In the genomic region with DNA sequence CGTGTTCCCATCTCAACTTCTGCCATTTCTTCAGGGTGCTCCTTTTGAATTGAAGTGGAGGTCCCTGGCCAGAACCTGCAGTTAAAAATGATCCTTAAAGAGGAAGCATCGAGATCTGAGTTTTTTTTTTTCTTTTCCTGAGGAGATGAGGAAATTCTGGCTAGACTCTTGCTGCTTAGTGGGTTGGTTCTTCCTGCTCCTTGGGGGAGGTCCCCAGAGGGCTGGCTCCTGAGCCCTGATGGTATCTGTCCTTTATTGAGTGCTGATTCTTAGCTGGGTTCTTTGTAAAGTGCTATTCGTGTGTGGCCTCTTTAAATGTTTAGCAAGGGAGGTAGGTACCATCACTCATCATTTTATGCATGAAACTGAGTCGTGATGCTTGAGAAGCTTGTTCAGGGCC, we compare ENCODE assay signal across 22 cellular contexts. TPM values are rescaled to one million over a fixed set of nuclear protein-coding genes. Genes with fewer than 3 reads are reported as not detected.
A peak's percentile ranks its signal among the peaks of the same experiment; 100 is the strongest.
DNase-seq lines count a peak whose midpoint lies in the region; ATAC-seq and TF ChIP-seq lines count a peak whose summit lies in the region.
"Had no signal": no experiment of that assay in that cellular context is flagged by ENCODE, and none has a peak within 500 bp of the region (broad histone marks: within the 10 kb centered on the region; RNA-seq: fewer than 3 reads in every experiment).

No MANE protein-coding gene starts in this region.

- no peak overlapping the region for H3K4me3 Mint-ChIP-seq in GM23338
- H3K4me3 Mint-ChIP-seq: CD4-positive, CD25-positive, alpha-beta regulatory T cell; nephron progenitor cell; T-helper 2 cell treated with Interferon-gamma antibody and Interleukin-4, amounts not matched to agents 5 μg/mL and 100 μg/mL, for 36 hours had no signal

- ATAC-seq in GM23338 = peak; percentile 41
- ATAC-seq in body of pancreas = no peak
- ATAC-seq in GM18858 (IDR thresholded peaks at IDR 0.05; ENCODE audit: unreplicated experiment) = no peak
- no peak for ATAC-seq in GM21390 (IDR thresholded peaks at IDR 0.05; ENCODE audit: unreplicated experiment)
- ATAC-seq: GM12878 had no signal

- no peaks in the 10 kb centered on the region for H3K36me3 Mint-ChIP-seq in GM23338 (ENCODE audit: low read depth)

- peaks cover 91% of the 10 kb centered on the region for H3K79me2 ChIP-seq in GM23338 (replicated peaks; ENCODE audit: insufficient read depth)

- peaks cover 6% of the 10 kb centered on the region; the same call in 1 of the 2 replicates for H4K20me1 ChIP-seq in GM23338 (replicated peaks; ENCODE audit: insufficient read depth)

- H3K4me2 ChIP-seq in GM23338 = peak overlapping the region; percentile 41; the same call in 1 of the 2 replicates

- peak overlapping the region; percentile 33; the same call in 1 of the 2 replicates for H3K27ac Mint-ChIP-seq in GM23338
- H3K27ac Mint-ChIP-seq: nephron progenitor cell; T-helper 2 cell treated with Interferon-gamma antibody and Interleukin-4, amounts not matched to agents 5 μg/mL and 100 μg/mL, for 36 hours had no signal

- no peaks in the 10 kb centered on the region for H3K27me3 ChIP-seq in GM23338 (ENCODE audit: insufficient read depth)
- no peaks in the 10 kb centered on the region for H3K27me3 ChIP-seq in body of pancreas
- H3K27me3 ChIP-seq: ascending aorta, sigmoid colon, tibial nerve had no signal

- H3K27ac ChIP-seq in GM23338 (ENCODE audit: low read depth) (no peak overlapping the region), body of pancreas (peak overlapping the region in 3 of 4 donors; percentile 70 to 97 (median 80))
- H3K27ac ChIP-seq: ascending aorta, lower lobe of right lung, RWPE1, sigmoid colon, tibial nerve had no signal

- DNase-seq in GM23338 (ENCODE audit: low spot score) (peak; percentile 38), NB4 (ENCODE audit: low read depth) (peak; percentile 34), body of pancreas (peak in 1 of 4 donors; percentile 48), medulla oblongata (ENCODE audit: extremely low spot score) (peak; percentile 30), NCI-H2227 treated with DMSO at 0.1 percent for 48 hours (lab: John Stamatoyannopoulos, UW) (no peak)
- DNase-seq: activated CD4-positive, alpha-beta T cell treated with anti-CD3 and anti-CD28 coated beads, Interleukin-2, amount 50 U/mL, for 4 hours; activated effector memory CD4-positive, alpha-beta T cell treated with anti-CD3 and anti-CD28 coated beads, Interleukin-2, amount 50 U/mL, for 16 hours; CD4-positive, CD25-positive, alpha-beta regulatory T cell; cortex of kidney; lower lobe of right lung; NCI-H1436; NCI-H526 treated with DMSO at 0.1 percent for 48 hours; nephron progenitor cell; sigmoid colon; stimulated activated CD4-positive, alpha-beta T cell treated with anti-CD3 and anti-CD28 coated beads, Interleukin-4, amount 100 ng/mL, for 1 hour had no signal

- H3K4me3 ChIP-seq in GM23338 (no peak overlapping the region), NB4 (ENCODE audit: low read depth, low read length) (no peak overlapping the region), body of pancreas (no peak overlapping the region)
- H3K4me3 ChIP-seq: ascending aorta, GM12878, lower lobe of right lung, sigmoid colon, tibial nerve had no signal

- H2AFZ ChIP-seq in GM23338 = no peak overlapping the region

- H3K4me1 ChIP-seq in GM23338 (ENCODE audit: insufficient read depth) (peaks cover 77% of the 10 kb centered on the region), body of pancreas (peaks cover 90% of the 10 kb centered on the region)

- no peaks in the 10 kb centered on the region for H3K9me3 Mint-ChIP-seq in GM23338
- H3K9me3 Mint-ChIP-seq: nephron progenitor cell; T-helper 2 cell treated with Interferon-gamma antibody and Interleukin-4, amounts not matched to agents 5 μg/mL and 100 μg/mL, for 36 hours had no signal

- TF ChIP-seq POLR2A in NB4 (IDR thresholded peaks at IDR 0.05; ENCODE audit: extremely low read depth, insufficient read length) (no peak), body of pancreas (IDR thresholded peaks at IDR 0.05) (no peak)

- no peaks in the 10 kb centered on the region for H3K9me2 ChIP-seq in GM23338 (ENCODE audit: insufficient read depth)

- no peaks in the 10 kb centered on the region for H3K36me3 ChIP-seq in GM23338 (ENCODE audit: insufficient read depth)
- H3K36me3 ChIP-seq in body of pancreas (replicated peaks in 1 of 2; ENCODE audit: insufficient read depth in 1 of 2, low read depth in 2 of 2) = no peaks in the 10 kb centered on the region
- H3K36me3 ChIP-seq: ascending aorta, lower lobe of right lung, sigmoid colon, tibial nerve had no signal

- H3F3A ChIP-seq in GM23338 (replicated peaks; ENCODE audit: low read depth) = no peaks in the 10 kb centered on the region

- intact Hi-C loops in body of pancreas (cut with DNase I) = no loop called here

- H3K9me3 ChIP-seq in body of pancreas = no peaks in the 10 kb centered on the region
- H3K9me3 ChIP-seq: ascending aorta, lower lobe of right lung, sigmoid colon, tibial nerve had no signal

- peaks cover 5% of the 10 kb centered on the region for H3K27me3 Mint-ChIP-seq in GM23338 (ENCODE audit: insufficient read depth, low read depth, poor library complexity)

- H3K4me1 Mint-ChIP-seq in GM23338 = peaks cover 70% of the 10 kb centered on the region

- TF ChIP-seq CTCF in GM23338 (conservative IDR thresholded peaks at IDR 0.05; ENCODE audit: low read depth in 2 of 2) (no peak), NB4 (IDR thresholded peaks at IDR 0.05; ENCODE audit: low read depth, low read length) (no peak), body of pancreas (IDR thresholded peaks at IDR 0.05) (no peak)

- WGBS in body of pancreas, 2 donors = 23 to 32% methylated on average over 4 of the region's 4 CpGs

TF ChIP-seq in GM23338, 12 proteins besides CTCF, POLR2A, EP300 and RAD21 (continues in another document):
- TF ChIP-seq, protein P1, sequence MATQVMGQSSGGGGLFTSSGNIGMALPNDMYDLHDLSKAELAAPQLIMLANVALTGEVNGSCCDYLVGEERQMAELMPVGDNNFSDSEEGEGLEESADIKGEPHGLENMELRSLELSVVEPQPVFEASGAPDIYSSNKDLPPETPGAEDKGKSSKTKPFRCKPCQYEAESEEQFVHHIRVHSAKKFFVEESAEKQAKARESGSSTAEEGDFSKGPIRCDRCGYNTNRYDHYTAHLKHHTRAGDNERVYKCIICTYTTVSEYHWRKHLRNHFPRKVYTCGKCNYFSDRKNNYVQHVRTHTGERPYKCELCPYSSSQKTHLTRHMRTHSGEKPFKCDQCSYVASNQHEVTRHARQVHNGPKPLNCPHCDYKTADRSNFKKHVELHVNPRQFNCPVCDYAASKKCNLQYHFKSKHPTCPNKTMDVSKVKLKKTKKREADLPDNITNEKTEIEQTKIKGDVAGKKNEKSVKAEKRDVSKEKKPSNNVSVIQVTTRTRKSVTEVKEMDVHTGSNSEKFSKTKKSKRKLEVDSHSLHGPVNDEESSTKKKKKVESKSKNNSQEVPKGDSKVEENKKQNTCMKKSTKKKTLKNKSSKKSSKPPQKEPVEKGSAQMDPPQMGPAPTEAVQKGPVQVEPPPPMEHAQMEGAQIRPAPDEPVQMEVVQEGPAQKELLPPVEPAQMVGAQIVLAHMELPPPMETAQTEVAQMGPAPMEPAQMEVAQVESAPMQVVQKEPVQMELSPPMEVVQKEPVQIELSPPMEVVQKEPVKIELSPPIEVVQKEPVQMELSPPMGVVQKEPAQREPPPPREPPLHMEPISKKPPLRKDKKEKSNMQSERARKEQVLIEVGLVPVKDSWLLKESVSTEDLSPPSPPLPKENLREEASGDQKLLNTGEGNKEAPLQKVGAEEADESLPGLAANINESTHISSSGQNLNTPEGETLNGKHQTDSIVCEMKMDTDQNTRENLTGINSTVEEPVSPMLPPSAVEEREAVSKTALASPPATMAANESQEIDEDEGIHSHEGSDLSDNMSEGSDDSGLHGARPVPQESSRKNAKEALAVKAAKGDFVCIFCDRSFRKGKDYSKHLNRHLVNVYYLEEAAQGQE (IDR thresholded peaks at IDR 0.05; ENCODE audit: unreplicated experiment) = no peak
- TF ChIP-seq ZNF331 (CRISPR knock-in tag; IDR thresholded peaks at IDR 0.05; ENCODE audit: low read depth) = no peak
- TF ChIP-seq, protein P2, sequence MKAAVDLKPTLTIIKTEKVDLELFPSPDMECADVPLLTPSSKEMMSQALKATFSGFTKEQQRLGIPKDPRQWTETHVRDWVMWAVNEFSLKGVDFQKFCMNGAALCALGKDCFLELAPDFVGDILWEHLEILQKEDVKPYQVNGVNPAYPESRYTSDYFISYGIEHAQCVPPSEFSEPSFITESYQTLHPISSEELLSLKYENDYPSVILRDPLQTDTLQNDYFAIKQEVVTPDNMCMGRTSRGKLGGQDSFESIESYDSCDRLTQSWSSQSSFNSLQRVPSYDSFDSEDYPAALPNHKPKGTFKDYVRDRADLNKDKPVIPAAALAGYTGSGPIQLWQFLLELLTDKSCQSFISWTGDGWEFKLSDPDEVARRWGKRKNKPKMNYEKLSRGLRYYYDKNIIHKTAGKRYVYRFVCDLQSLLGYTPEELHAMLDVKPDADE (IDR thresholded peaks at IDR 0.05) = no peak
- TF ChIP-seq EZH2phosphoT487 (IDR thresholded peaks at IDR 0.05; ENCODE audit: unreplicated experiment) = no peak
- no peak for TF ChIP-seq NANOG (IDR thresholded peaks at IDR 0.05; ENCODE audit: borderline replicate concordance)
- no peak for TF ChIP-seq CREB1 (CRISPR knock-in tag; IDR thresholded peaks at IDR 0.05; ENCODE audit: low read depth)
- TF ChIP-seq EZH2 (IDR thresholded peaks at IDR 0.05; ENCODE audit: low read depth, unreplicated experiment) = no peak
- TF ChIP-seq STAT1 (IDR thresholded peaks at IDR 0.05; ENCODE audit: unreplicated experiment) = no peak

RNA-seq across cellular contexts. Expression of a gene that starts 11.7 kb away (rescaled TPM):
- total RNA-seq in GM23338 (2014; rRNA removed; shearing (Covaris generic)) = 23.7 and 24.5 TPM in 2 replicates
- 7.9 and 8.0 TPM in 2 replicates for polyA plus RNA-seq in GM23338 (2016; fragmentation: Nextera tagmentation; extraction: Ambion mirVana)
- 10 to 100 TPM; 31.6 to 41.8 TPM for total RNA-seq in body of pancreas
